In genomic region chr11:119107538-119108150, GRCh38 we compare ENCODE assay signal across 8 cellular contexts. TPM values are rescaled to one million over a fixed set of nuclear protein-coding genes. Genes with fewer than 3 reads are reported as not detected.
DNase-seq lines count a peak whose midpoint lies in the region; ATAC-seq, FAIRE-seq and TF ChIP-seq lines count a peak whose summit lies in the region.

No MANE protein-coding gene starts in this region.

- no TSS peak for BruUV-seq in GM12878 (replicated peaks; lab: Mats Ljungman, UMichigan)

- H3K9me3 ChIP-seq in GM12878 (replicated peaks; ENCODE audit: control insufficient read depth, insufficient read depth, low read length) (no peaks in the 10 kb centered on the region), suprapubic skin (no peaks in the 10 kb centered on the region)

- POLR2A ChIA-PET in GM12878 (lab: Charles Lee): interaction anchor here (0.5 to 7.2 kb wide), 12 partner anchors 11 to 213 kb away, joined by 3 to 76 read pairs (median 4); partner anchors contain the start of genes HINFP, HMBS, HYOU1 and RPS25

- TF ChIP-seq CTCF in C4-2B (conservative IDR thresholded peaks at IDR 0.05) (no peak), GM12878 (IDR thresholded peaks at IDR 0.05 in 2 of 3, conservative IDR thresholded peaks at IDR 0.05 in 1 of 3; ENCODE audit: control insufficient read depth in 2 of 3, extremely low read depth in 1 of 3, insufficient read depth in 1 of 3, low read depth in 3 of 3, low read length in 3 of 3) (no peak), kidney epithelial cell (IDR thresholded peaks at IDR 0.05; ENCODE audit: insufficient read depth, low read length, poor library complexity, severe bottlenecking) (no peak), suprapubic skin (IDR thresholded peaks at IDR 0.05) (no peak)

- CTCF ChIA-PET in GM12878 (lab: Yijun Ruan, JAX): interaction anchor here (1.1 to 1.9 kb wide), 8 partner anchors 11 to 230 kb away, joined by 3 to 9 read pairs (median 6); partner anchors contain the start of gene HMBS

- DNase-seq in GM12878 (ENCODE audit: low read depth, low spot score) (no peak), kidney epithelial cell (ENCODE audit: low read depth) (no peak), suprapubic skin (ENCODE audit: low spot score in 2 of 2) (no peak), NOMO-1 treated with dmso at 0.1 percent for 144 hours (lab: John Stamatoyannopoulos, UW; ENCODE audit: unreplicated experiment) (no peak), GDM1 (lab: John Stamatoyannopoulos, UW) (no peak)

- TF ChIP-seq POLR2A in GM12878 (IDR thresholded peaks at IDR 0.05; ENCODE audit: low read depth, low read length) (no peak), suprapubic skin (IDR thresholded peaks at IDR 0.05) (no peak)

- TF ChIP-seq EP300 in GM12878 (IDR thresholded peaks at IDR 0.05; ENCODE audit: borderline replicate concordance in 1 of 2, control insufficient read depth in 1 of 2, low read depth in 2 of 2, low read length in 2 of 2) (no peak), suprapubic skin (IDR thresholded peaks at IDR 0.05) (no peak)

- no peak for FAIRE-seq in GM12878 (lab: Jason Lieb, UNC)

- intact Hi-C loops in GM12878 (cut with micrococcal nuclease; ENCODE audit: unreplicated experiment): loop anchor here (1.0 to 5.0 kb wide), 2 partner anchors 37 to 90 kb away; no protein-coding TSS in a partner anchor

- under 1% methylated on average over 31 of the region's 65 CpGs for WGBS in GM12878 (ENCODE audit: insufficient coverage, insufficient replicate concordance, low lambda C conversion rate, missing lambda C conversion rate)
- 0% methylated on average over 2 of the region's 65 CpGs for WGBS in suprapubic skin

- SMC1A ChIA-PET in GM12878 (lab: Charles Lee; ENCODE audit: uncharacterized antibody, unreplicated experiment): interaction anchor here (1.0 to 1.8 kb wide), 5 partner anchors 10 to 152 kb away, joined by 4 to 9 read pairs (median 6); partner anchors contain the start of gene HMBS

- H3K36me3 ChIP-seq in GM12878 (ENCODE audit: control insufficient read depth in 2 of 2, insufficient read depth in 2 of 2, low read length in 1 of 2) (peaks cover 14 to 19% of the 10 kb centered on the region in 2 experiments), kidney epithelial cell (ENCODE audit: control insufficient read depth, insufficient read depth, low read length) (no peaks in the 10 kb centered on the region), suprapubic skin (peaks cover 19% of the 10 kb centered on the region)

- H4K20me1 ChIP-seq in GM12878 (ENCODE audit: control insufficient read depth, insufficient read depth): no peaks in the 10 kb centered on the region

- peak overlapping the region; percentile 82 for H3K9ac ChIP-seq in GM12878 (ENCODE audit: control insufficient read depth, insufficient read depth, low read length)

- H3K4me3 ChIP-seq in GM12878: peak overlapping the region; percentile 96
- H3K4me3 ChIP-seq in kidney epithelial cell (ENCODE audit: low read depth, low read length): peak overlapping the region; percentile 91
- H3K4me3 ChIP-seq in suprapubic skin: peak overlapping the region; percentile 97

- RAD21 ChIA-PET in GM12878 (lab: Charles Lee; ENCODE audit: unreplicated experiment): interaction anchor here (1.1 to 2.2 kb wide), 6 partner anchors 12 to 217 kb away, joined by 3 to 16 read pairs (median 8); partner anchors contain the start of genes HINFP, HMBS and VPS11

- peak overlapping the region; percentile 76 for H2AFZ ChIP-seq in GM12878 (ENCODE audit: control insufficient read depth, low read depth, low read length)

- H3K27me3 ChIP-seq in GM12878 (replicated peaks in 1 of 2; ENCODE audit: control insufficient read depth in 2 of 2, insufficient read depth in 2 of 2, low read length in 1 of 2): no peaks in the 10 kb centered on the region
- no peaks in the 10 kb centered on the region for H3K27me3 ChIP-seq in kidney epithelial cell (ENCODE audit: control insufficient read depth, insufficient read depth, low read length)
- H3K27me3 ChIP-seq in suprapubic skin: no peaks in the 10 kb centered on the region

- H3K4me2 ChIP-seq in GM12878 (ENCODE audit: control insufficient read depth, insufficient read depth): peak overlapping the region; percentile 86

- H3K27ac ChIP-seq in C4-2B (peak overlapping the region; percentile 90), GM12878 (ENCODE audit: control insufficient read depth, insufficient read depth) (peak overlapping the region; percentile 58), suprapubic skin (peak overlapping the region; percentile 81)

- TF ChIP-seq RAD21 in GM12878 (IDR thresholded peaks at IDR 0.05; ENCODE audit: insufficient read depth, low read depth, low read length): no peak

- in situ Hi-C loops in GM12878 (cut with MboI): no loop called here

- ATAC-seq in GM19397 (IDR thresholded peaks at IDR 0.05; ENCODE audit: unreplicated experiment) (peak; percentile 27), HG03521 (IDR thresholded peaks at IDR 0.05; ENCODE audit: unreplicated experiment) (peak; percentile 26), GM12878 (peak; percentile 25)

- H3K4me1 ChIP-seq in GM12878 (ENCODE audit: control insufficient read depth, insufficient read depth, low read length): peaks cover 23% of the 10 kb centered on the region
- H3K4me1 ChIP-seq in suprapubic skin: peaks cover 42% of the 10 kb centered on the region

- peaks cover 28% of the 10 kb centered on the region for H3K79me2 ChIP-seq in GM12878 (ENCODE audit: control insufficient read depth, insufficient read depth, low read length)

RNA-seq across cellular contexts. Expression of gene C2CD2L, which starts 0.5 kb away (rescaled TPM):
- total RNA-seq in GM12878 (2013; cell fraction: nucleolus; rRNA removed): 17.0 and 19.5 TPM in 2 replicates
- total RNA-seq in GM12878 (2014; rRNA removed) (4.7 and 4.9 TPM in 2 replicates), GM12878 (2014; rRNA removed; fragmentation: Illumina TruSeq; extraction: Trizol) (3.9 and 4.8 TPM in 2 replicates), GM12878 (2021) (9.6 and 11.0 TPM in 2 replicates), kidney epithelial cell (11.8 and 12.7 TPM in 2 replicates), suprapubic skin (10 to 100 TPM; 20.1 to 25.9 (median 21.5) TPM)
- 2.8 TPM for polyA plus RNA-seq in GM12878 (2011; ENCODE audit: low read depth)
- polyA plus RNA-seq in GM12878 (2011; rRNA removed) (2.9 and 5.2 TPM in 2 replicates), GM12878 (2014; fragmentation: Illumina TruSeq; extraction: Trizol) (2.7 and 7.3 TPM in 2 replicates), GM12878 (2014; fragmentation: Nextera tagmentation; extraction: Ambion mirVana) (under 1 TPM; 0.21 to 0.42 TPM), GM12878 (2014; rRNA removed) (7.4 and 10.5 TPM in 2 replicates), GM12878 (2016; fragmentation: Nextera tagmentation; extraction: Ambion mirVana) (1 to 10 TPM; 3.1 to 5.5 TPM)
- 6.3 and 7.7 TPM in 2 replicates for polyA plus RNA-seq in GM12878 (2011; cell fraction: cytosol; rRNA removed)
- polyA plus RNA-seq in GM12878 (2011; cell fraction: nucleus; rRNA removed): 30.6 and 39.5 TPM in 2 replicates
- polyA plus RNA-seq in GM12878 (2012): 5.1 and 6.4 TPM in 2 replicates
- 6.0 and 14.5 TPM in 2 replicates for polyA minus RNA-seq in GM12878 (2011; rRNA and poly(A)+ RNA removed)
- 3.7 and 5.4 TPM in 2 replicates for polyA minus RNA-seq in GM12878 (2011; cell fraction: cytosol; rRNA and poly(A)+ RNA removed)
- polyA minus RNA-seq in GM12878 (2011; cell fraction: nucleus; rRNA and poly(A)+ RNA removed): 15.1 and 20.1 TPM in 2 replicates

RNA-seq across cellular contexts. Expression of gene DPAGT1, which starts 6.0 kb away (rescaled TPM):
- total RNA-seq in GM12878 (2013; cell fraction: nucleolus; rRNA removed): 45.8 and 50.1 TPM in 2 replicates
- total RNA-seq in GM12878 (2014; rRNA removed) (34.8 and 38.3 TPM in 2 replicates), GM12878 (2014; rRNA removed; fragmentation: Illumina TruSeq; extraction: Trizol) (16.9 and 20.5 TPM in 2 replicates), GM12878 (2021) (46.6 and 54.8 TPM in 2 replicates), kidney epithelial cell (16.4 and 26.6 TPM in 2 replicates), suprapubic skin (10 to 100 TPM; 21.2 to 32.2 (median 26.9) TPM)
- 18.8 TPM for polyA plus RNA-seq in GM12878 (2011; ENCODE audit: low read depth)
- polyA plus RNA-seq in GM12878 (2011; rRNA removed) (36.2 and 65.5 TPM in 2 replicates), GM12878 (2014; fragmentation: Illumina TruSeq; extraction: Trizol) (53.7 and 54.1 TPM in 2 replicates), GM12878 (2014; fragmentation: Nextera tagmentation; extraction: Ambion mirVana) (10 to 100 TPM; 33.0 to 47.8 TPM), GM12878 (2014; rRNA removed) (48.9 and 57.6 TPM in 2 replicates), GM12878 (2016; fragmentation: Nextera tagmentation; extraction: Ambion mirVana) (10 to 100 TPM; 93.1 to 95.6 TPM)
- polyA plus RNA-seq in GM12878 (2011; cell fraction: cytosol; rRNA removed): 80.5 and 114 TPM in 2 replicates
- polyA plus RNA-seq in GM12878 (2011; cell fraction: nucleus; rRNA removed): 206 and 226 TPM in 2 replicates
- 20.7 and 24.9 TPM in 2 replicates for polyA plus RNA-seq in GM12878 (2012)
- polyA minus RNA-seq in GM12878 (2011; rRNA and poly(A)+ RNA removed): 59.2 and 67.6 TPM in 2 replicates
- 12.3 and 27.4 TPM in 2 replicates for polyA minus RNA-seq in GM12878 (2011; cell fraction: cytosol; rRNA and poly(A)+ RNA removed)
- 46.2 and 64.6 TPM in 2 replicates for polyA minus RNA-seq in GM12878 (2011; cell fraction: nucleus; rRNA and poly(A)+ RNA removed)

RNA-seq across cellular contexts. Expression of gene HINFP, which starts 13.7 kb away (rescaled TPM):
- 91.4 and 92.0 TPM in 2 replicates for total RNA-seq in GM12878 (2013; cell fraction: nucleolus; rRNA removed)
- total RNA-seq in GM12878 (2014; rRNA removed) (17.9 and 18.0 TPM in 2 replicates), GM12878 (2014; rRNA removed; fragmentation: Illumina TruSeq; extraction: Trizol) (12.2 and 15.1 TPM in 2 replicates), GM12878 (2021) (16.1 and 24.5 TPM in 2 replicates), kidney epithelial cell (25.0 and 28.8 TPM in 2 replicates), suprapubic skin (10 to 100 TPM; 16.1 to 45.1 (median 26.7) TPM)
- polyA plus RNA-seq in GM12878 (2011; ENCODE audit: low read depth): 11.3 TPM
- polyA plus RNA-seq in GM12878 (2011; rRNA removed) (16.2 and 25.9 TPM in 2 replicates), GM12878 (2014; fragmentation: Illumina TruSeq; extraction: Trizol) (18.1 and 18.6 TPM in 2 replicates), GM12878 (2014; fragmentation: Nextera tagmentation; extraction: Ambion mirVana) (10 to 100 TPM; 13.1 to 18.9 TPM), GM12878 (2014; rRNA removed) (26.3 and 27.4 TPM in 2 replicates), GM12878 (2016; fragmentation: Nextera tagmentation; extraction: Ambion mirVana) (10 to 100 TPM; 17.9 to 18.6 TPM)
- polyA plus RNA-seq in GM12878 (2011; cell fraction: cytosol; rRNA removed): 30.6 and 33.3 TPM in 2 replicates
- 64.3 and 75.7 TPM in 2 replicates for polyA plus RNA-seq in GM12878 (2011; cell fraction: nucleus; rRNA removed)
- 16.4 and 19.0 TPM in 2 replicates for polyA plus RNA-seq in GM12878 (2012)
- polyA minus RNA-seq in GM12878 (2011; rRNA and poly(A)+ RNA removed): 28.8 and 39.4 TPM in 2 replicates
- polyA minus RNA-seq in GM12878 (2011; cell fraction: cytosol; rRNA and poly(A)+ RNA removed): 10.4 and 12.2 TPM in 2 replicates
- 28.4 and 41.1 TPM in 2 replicates for polyA minus RNA-seq in GM12878 (2011; cell fraction: nucleus; rRNA and poly(A)+ RNA removed)

RNA-seq across cellular contexts. Expression of gene HMBS, which starts 23.0 kb away (rescaled TPM):
- 13.3 and 13.5 TPM in 2 replicates for total RNA-seq in GM12878 (2013; cell fraction: nucleolus; rRNA removed)
- total RNA-seq in GM12878 (2014; rRNA removed) (15.8 and 20.8 TPM in 2 replicates), GM12878 (2014; rRNA removed; fragmentation: Illumina TruSeq; extraction: Trizol) (20.3 and 21.2 TPM in 2 replicates), GM12878 (2021) (50.6 and 53.0 TPM in 2 replicates), kidney epithelial cell (27.7 and 29.7 TPM in 2 replicates), suprapubic skin (10 to 100 TPM in 3 of 4 donors, 1 to 10 TPM in 1; 5.2 to 18.4 (median 13.3) TPM)
- polyA plus RNA-seq in GM12878 (2011; ENCODE audit: low read depth): 18.7 TPM
- polyA plus RNA-seq in GM12878 (2011; rRNA removed) (39.6 and 52.0 TPM in 2 replicates), GM12878 (2014; fragmentation: Illumina TruSeq; extraction: Trizol) (39.3 and 47.4 TPM in 2 replicates), GM12878 (2014; fragmentation: Nextera tagmentation; extraction: Ambion mirVana) (10 to 100 TPM; 17.7 to 27.6 TPM), GM12878 (2014; rRNA removed) (54.5 and 63.0 TPM in 2 replicates), GM12878 (2016; fragmentation: Nextera tagmentation; extraction: Ambion mirVana) (10 to 100 TPM; 92.4 to 96.7 TPM)
- polyA plus RNA-seq in GM12878 (2011; cell fraction: cytosol; rRNA removed): 65.9 and 86.7 TPM in 2 replicates
- polyA plus RNA-seq in GM12878 (2011; cell fraction: nucleus; rRNA removed): 84.9 and 101 TPM in 2 replicates
- polyA plus RNA-seq in GM12878 (2012): 19.2 and 23.6 TPM in 2 replicates
- 39.4 and 52.7 TPM in 2 replicates for polyA minus RNA-seq in GM12878 (2011; rRNA and poly(A)+ RNA removed)
- 16.6 and 17.5 TPM in 2 replicates for polyA minus RNA-seq in GM12878 (2011; cell fraction: cytosol; rRNA and poly(A)+ RNA removed)
- 21.2 and 24.7 TPM in 2 replicates for polyA minus RNA-seq in GM12878 (2011; cell fraction: nucleus; rRNA and poly(A)+ RNA removed)

RNA-seq across cellular contexts. Expression of gene VPS11, which starts 40.0 kb away (rescaled TPM):
- 28.5 and 34.5 TPM in 2 replicates for total RNA-seq in GM12878 (2013; cell fraction: nucleolus; rRNA removed)
- total RNA-seq in GM12878 (2014; rRNA removed): 24.2 and 25.3 TPM in 2 replicates
- 24.4 and 24.9 TPM in 2 replicates for total RNA-seq in GM12878 (2014; rRNA removed; fragmentation: Illumina TruSeq; extraction: Trizol)
- total RNA-seq in GM12878 (2021): 22.9 and 25.9 TPM in 2 replicates
- 26.6 TPM for polyA plus RNA-seq in GM12878 (2011; ENCODE audit: low read depth)
- polyA plus RNA-seq in GM12878 (2011; rRNA removed): 8.1 and 15.8 TPM in 2 replicates
- polyA plus RNA-seq in GM12878 (2011; cell fraction: cytosol; rRNA removed): 22.4 and 23.1 TPM in 2 replicates
- polyA plus RNA-seq in GM12878 (2011; cell fraction: nucleus; rRNA removed): 38.6 and 45.8 TPM in 2 replicates
- 28.0 and 30.9 TPM in 2 replicates for polyA plus RNA-seq in GM12878 (2012)
- 25.1 and 25.8 TPM in 2 replicates for polyA plus RNA-seq in GM12878 (2014; fragmentation: Illumina TruSeq; extraction: Trizol)
- polyA plus RNA-seq in GM12878 (2014; fragmentation: Nextera tagmentation; extraction: Ambion mirVana): 10 to 100 TPM; 18.3 to 18.9 TPM
- polyA plus RNA-seq in GM12878 (2014; rRNA removed): 26.4 and 30.3 TPM in 2 replicates
- 10 to 100 TPM; 24.6 to 26.2 TPM for polyA plus RNA-seq in GM12878 (2016; fragmentation: Nextera tagmentation; extraction: Ambion mirVana)
- polyA minus RNA-seq in GM12878 (2011; rRNA and poly(A)+ RNA removed): 23.1 and 26.7 TPM in 2 replicates
- polyA minus RNA-seq in GM12878 (2011; cell fraction: cytosol; rRNA and poly(A)+ RNA removed): 6.8 and 11.9 TPM in 2 replicates
- 11.0 and 19.9 TPM in 2 replicates for polyA minus RNA-seq in GM12878 (2011; cell fraction: nucleus; rRNA and poly(A)+ RNA removed)
- 30.7 and 39.0 TPM in 2 replicates for total RNA-seq in kidney epithelial cell
- 10 to 100 TPM; 37.2 to 57.2 (median 47.9) TPM for total RNA-seq in suprapubic skin
